ENCODE assay signal across 8 cellular contexts in genomic region chr4:185209031-185209851, GRCh38. TPM values are rescaled to one million over a fixed set of nuclear protein-coding genes. Genes with fewer than 3 reads are reported as not detected.
DNase-seq lines count a peak whose midpoint lies in the region; ATAC-seq and TF ChIP-seq lines count a peak whose summit lies in the region.

SNX25 (plus strand) TSS chr4:185209598; CDS start chr4:185209827, 229 bp downstream.

- H3K36me3 Mint-ChIP-seq in endodermal cell (ENCODE audit: low read depth) = no peaks in the 10 kb centered on the region

- H3K9me3 Mint-ChIP-seq in endodermal cell = no peaks in the 10 kb centered on the region

- DNase-seq in Ammon's horn (ENCODE audit: low spot score) (peak; percentile 91), NCI-H82 (lab: John Stamatoyannopoulos, UW) (peak; percentile 86), endodermal cell (peak; percentile 95), mesenteric fat pad (ENCODE audit: low spot score) (peak; percentile 94)
- peak; percentile 39 for DNase-seq in activated CD8-positive, alpha-beta memory T cell treated with anti-CD3 and anti-CD28 coated beads, Interleukin-2, amount 50 U/mL, for 1 hour (ENCODE audit: extremely low read depth)
- DNase-seq in stimulated activated CD8-positive, alpha-beta memory T cell treated with anti-CD3 and anti-CD28 coated beads, Interleukin-15, amount 100 ng/mL, for 4 hours (ENCODE audit: low read depth in 2 of 2) = peak; percentile 78 to 85

- H3K36me3 ChIP-seq in endodermal cell (ENCODE audit: control insufficient read depth, insufficient read depth, low read length) = no peaks in the 10 kb centered on the region

- peaks cover 21% of the 10 kb centered on the region for H3K27me3 Mint-ChIP-seq in endodermal cell (ENCODE audit: insufficient read depth)

- H3K9ac ChIP-seq in endodermal cell (ENCODE audit: extremely low read depth, low read length, poor library complexity, severe bottlenecking) = peak within 1 kb of the TSS; percentile 55

- 2 to 3% methylated on average over 14 to 72 of the region's 72 CpGs for WGBS in endodermal cell (ENCODE audit: insufficient coverage in 1 of 2, insufficient read length in 1 of 2), 2 experiments

- peaks cover 4% of the 10 kb centered on the region for H3K4me1 ChIP-seq in endodermal cell (ENCODE audit: control insufficient read depth, insufficient read depth, low read length)

- peak within 1 kb of the TSS; percentile 5 for H3K27ac ChIP-seq in endodermal cell (ENCODE audit: low read depth, low read length)

- peaks cover 41% of the 10 kb centered on the region for H3K4me1 Mint-ChIP-seq in endodermal cell

- H3K4me3 Mint-ChIP-seq in endodermal cell = peak within 1 kb of the TSS; percentile 90

- peak; percentile 46 for TF ChIP-seq CTCF in endodermal cell (conservative IDR thresholded peaks at IDR 0.05)

- ATAC-seq in GM19023 (IDR thresholded peaks at IDR 0.05; ENCODE audit: unreplicated experiment) (peak; percentile 82), HG03196 (IDR thresholded peaks at IDR 0.05; ENCODE audit: unreplicated experiment) (peak; percentile 76)

- H3K27me3 ChIP-seq in endodermal cell (ENCODE audit: control insufficient read depth, insufficient read depth, low read length, poor library complexity, severe bottlenecking) = no peaks in the 10 kb centered on the region

- peak within 1 kb of the TSS; percentile 95 for H3K27ac Mint-ChIP-seq in endodermal cell

- peak within 1 kb of the TSS; percentile 86 for H3K4me3 ChIP-seq in endodermal cell (ENCODE audit: low read length)

- H3K9me3 ChIP-seq in endodermal cell (ENCODE audit: control insufficient read depth, low read length) = no peaks in the 10 kb centered on the region

RNA-seq across cellular contexts. Expression of gene SNX25, which starts in this region (rescaled TPM):
- total RNA-seq in endodermal cell = 10 to 100 TPM; 21.4 to 26.0 TPM
- polyA plus RNA-seq in endodermal cell (2013, experiment 1 of 2) = 8.6 TPM
- 11.0 TPM for polyA plus RNA-seq in endodermal cell (2013, experiment 2 of 2)
- total RNA-seq in mesenteric fat pad = 15.5 TPM

Comparison
In these comparisons a context has a peak if more than half of its experiments do, and no peak if none do; other contexts are left out.
1. Peak in every context shown above with its lines: DNase-seq, ATAC-seq, H3K4me3 ChIP-seq and H3K27ac ChIP-seq.
2. DNase-seq: peak in every context shown above with its lines; median percentile 95 in endodermal cell; 94 in mesenteric fat pad; 91 in Ammon's horn; 86 in NCI-H82; 82 in stimulated activated CD8-positive, alpha-beta memory T cell treated with anti-CD3 and anti-CD28 coated beads, Interleukin-15, amount 100 ng/mL, for 4 hours; 39 in activated CD8-positive, alpha-beta memory T cell treated with anti-CD3 and anti-CD28 coated beads, Interleukin-2, amount 50 U/mL, for 1 hour.